ENCODE assay signal across 20 cellular contexts in the genomic region with DNA sequence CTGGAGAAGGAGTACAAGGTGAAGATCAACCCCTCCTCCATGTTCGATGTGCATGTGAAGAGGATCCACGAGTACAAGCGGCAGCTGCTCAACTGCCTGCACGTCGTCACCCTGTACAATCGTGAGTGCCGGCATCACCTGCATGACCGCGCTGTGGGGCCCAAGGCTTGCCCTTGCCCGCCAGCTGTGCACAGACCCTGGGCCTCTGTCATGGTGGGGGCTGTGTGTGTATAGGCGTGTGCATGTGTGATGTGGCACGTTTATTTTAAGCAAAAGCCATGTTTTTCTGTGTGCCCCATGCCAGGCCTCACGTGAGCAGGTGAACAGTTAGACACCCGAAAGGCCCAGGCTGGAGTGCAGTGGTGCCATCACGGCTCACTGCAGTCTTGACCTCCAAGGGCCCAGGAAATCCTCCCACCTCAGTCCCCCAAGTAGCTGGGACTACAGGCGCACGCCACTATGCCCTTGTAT. TPM values are rescaled to one million over a fixed set of nuclear protein-coding genes. Genes with fewer than 3 reads are reported as not detected.
DNase-seq lines count a peak whose midpoint lies in the region; ATAC-seq and TF ChIP-seq lines count a peak whose summit lies in the region.
"Had no signal": no experiment of that assay in that cellular context is flagged by ENCODE, and none has a peak within 500 bp of the region (broad histone marks: within the 10 kb centered on the region; RNA-seq: fewer than 3 reads in every experiment).

No MANE protein-coding gene starts in this region.

- no peak overlapping the region for H3K4me3 Mint-ChIP-seq in activated T-cell treated with anti-CD3 and anti-CD28 coated beads, Interleukin-2, amount 50 U/mL, for 72 hours

- DNase-seq in activated T-cell treated with anti-CD3 and anti-CD28 coated beads, Interleukin-2, amount 50 U/mL, for 72 hours = peak in 1 of 2 donors; percentile 0
- no peak for DNase-seq in activated T-cell treated with anti-CD3 and anti-CD28 coated beads, Interleukin-2, amount 50 U/mL, for 1 hour
- peak in 2 of 3 donors; percentile 35 to 40 for DNase-seq in Peyer's patch
- peak; percentile 43 for DNase-seq in islet precursor cell
- peak; percentile 67 for DNase-seq in spleen
- DNase-seq in retina = no peak
- DNase-seq in neuronal stem cell (ENCODE audit: low spot score) = no peak
- DNase-seq: activated CD4-positive, alpha-beta T cell treated with anti-CD3 and anti-CD28 coated beads, Interleukin-2, amount 50 U/mL, for 48 hours; amniotic stem cell; cerebellar nuclear complex; effector CD8-positive, alpha-beta T cell; esophagus squamous epithelium; GOT3; NCI-H524; occipital lobe; stimulated activated CD4-positive, alpha-beta T cell treated with anti-CD3 and anti-CD28 coated beads, Interleukin-4, amount 100 ng/mL, for 1 hour had no signal

- no peak overlapping the region for H3K14ac ChIP-seq in neuronal stem cell (ENCODE audit: low read length)

- ATAC-seq in activated T-cell treated with anti-CD3 and anti-CD28 coated beads, Interleukin-2, amount 50 U/mL, for 72 hours (replicated peaks in 1 of 2) = no peak
- no peak for ATAC-seq in GM21381 (IDR thresholded peaks at IDR 0.05; ENCODE audit: unreplicated experiment)

- H2BK12ac ChIP-seq in neuronal stem cell (ENCODE audit: low read length) = no peak overlapping the region

- TF ChIP-seq POLR2A in Peyer's patch (IDR thresholded peaks at IDR 0.05) (no peak), spleen (IDR thresholded peaks at IDR 0.05) (no peak)

- H3K9ac ChIP-seq in neuronal stem cell (ENCODE audit: low read depth, low read length, poor library complexity) = no peak overlapping the region
- H3K9ac ChIP-seq: KMS-11 had no signal

- H3K36me3 Mint-ChIP-seq in activated T-cell treated with anti-CD3 and anti-CD28 coated beads, Interleukin-2, amount 50 U/mL, for 72 hours (ENCODE audit: insufficient read depth in 2 of 2) = peaks cover 5 to 7% of the 10 kb centered on the region in 2 donors

- intact Hi-C loops in spleen (cut with DNase I; ENCODE audit: low total_unique reads) = no loop called here

- H3K4ac ChIP-seq in neuronal stem cell (ENCODE audit: low read length) = no peak overlapping the region

- no peak overlapping the region for H3K4me2 ChIP-seq in neuronal stem cell (ENCODE audit: insufficient read depth, low read length, poor library complexity, severe bottlenecking)

- no peak overlapping the region for H3K18ac ChIP-seq in neuronal stem cell (ENCODE audit: low read length)

- TF ChIP-seq CTCF in Peyer's patch (IDR thresholded peaks at IDR 0.05) (no peak), spleen (IDR thresholded peaks at IDR 0.05 in 8 of 11, conservative IDR thresholded peaks at IDR 0.05 in 3 of 11) (no peak)

- no peak overlapping the region for H4K91ac ChIP-seq in neuronal stem cell (ENCODE audit: low read depth, low read length, poor library complexity)

- H2BK5ac ChIP-seq in neuronal stem cell (ENCODE audit: low read length) = no peak overlapping the region

- H3K27ac Mint-ChIP-seq in activated T-cell treated with anti-CD3 and anti-CD28 coated beads, Interleukin-2, amount 50 U/mL, for 72 hours = peak overlapping the region; percentile 33

- H3K4me3 ChIP-seq in Peyer's patch (no peak overlapping the region), spleen (no peak overlapping the region), neuronal stem cell (ENCODE audit: low read length in 2 of 2) (peak overlapping the region in 1 of 2 donors; percentile 19)
- H3K4me3 ChIP-seq: esophagus squamous epithelium, lung had no signal

- H3K27me3 ChIP-seq in Peyer's patch = no peaks in the 10 kb centered on the region
- H3K27me3 ChIP-seq in spleen (replicated peaks in 1 of 7) = no peaks in the 10 kb centered on the region
- no peaks in the 10 kb centered on the region for H3K27me3 ChIP-seq in neuronal stem cell (ENCODE audit: control insufficient read depth in 3 of 3, insufficient read depth in 3 of 3, low read depth in 1 of 3, low read length in 3 of 3)
- H3K27me3 ChIP-seq: esophagus squamous epithelium had no signal

- H3K4me1 Mint-ChIP-seq in activated T-cell treated with anti-CD3 and anti-CD28 coated beads, Interleukin-2, amount 50 U/mL, for 72 hours (ENCODE audit: low read depth) = no peaks in the 10 kb centered on the region

- no peak overlapping the region for H2BK120ac ChIP-seq in neuronal stem cell (ENCODE audit: low read depth, low read length)

- H3K23ac ChIP-seq in neuronal stem cell (ENCODE audit: low read depth, low read length, poor library complexity) = no peak overlapping the region

- peaks cover 2% of the 10 kb centered on the region for H3K79me1 ChIP-seq in neuronal stem cell (ENCODE audit: low read depth, low read length)

- 92 to 96% (median 95%) methylated on average over 17 of the region's 17 CpGs for WGBS in spleen, 5 donors
- WGBS in neuronal stem cell (ENCODE audit: extremely low coverage in 2 of 2, insufficient read length in 2 of 2, insufficient replicate concordance in 1 of 2), 2 donors = no CpG with 5 or more reads among the region's 17 CpGs

- H3K36me3 ChIP-seq in Peyer's patch (peaks cover 0 to 95% (median 0%) of the 10 kb centered on the region in 3 donors), spleen (peaks cover 0 to 100% (median 79%) of the 10 kb centered on the region in 6 donors), neuronal stem cell (replicated peaks in 1 of 2; ENCODE audit: control insufficient read depth in 2 of 2, insufficient read depth in 2 of 2, low read length in 2 of 2) (peaks cover 63 to 100% of the 10 kb centered on the region in 2 donors)

- no peak overlapping the region for H2AFZ ChIP-seq in neuronal stem cell (ENCODE audit: low read length)

- H4K8ac ChIP-seq in neuronal stem cell (ENCODE audit: low read depth, low read length) = no peak overlapping the region

- H2BK15ac ChIP-seq in neuronal stem cell (ENCODE audit: low read length) = no peak overlapping the region

- H3K27ac ChIP-seq in Peyer's patch (no peak overlapping the region), spleen (no peak overlapping the region), neuronal stem cell (replicated peaks; ENCODE audit: low read length) (no peak overlapping the region)
- H3K27ac ChIP-seq: C4-2B, esophagus squamous epithelium had no signal

- H3K9me3 Mint-ChIP-seq in activated T-cell treated with anti-CD3 and anti-CD28 coated beads, Interleukin-2, amount 50 U/mL, for 72 hours = no peaks in the 10 kb centered on the region

- H3K4me1 ChIP-seq in Peyer's patch (peaks cover 0 to 23% (median 0%) of the 10 kb centered on the region in 4 donors), spleen (peaks cover 0 to 31% (median 10%) of the 10 kb centered on the region in 6 donors), neuronal stem cell (ENCODE audit: control insufficient read depth in 2 of 2, insufficient read depth in 1 of 2, low read depth in 1 of 2, low read length in 2 of 2) (no peaks in the 10 kb centered on the region)

- no peak overlapping the region for H2AK5ac ChIP-seq in neuronal stem cell (ENCODE audit: low read depth, low read length)

- no peaks in the 10 kb centered on the region for H3K27me3 Mint-ChIP-seq in activated T-cell treated with anti-CD3 and anti-CD28 coated beads, Interleukin-2, amount 50 U/mL, for 72 hours (ENCODE audit: low read depth)

- H3K9me3 ChIP-seq in Peyer's patch (no peaks in the 10 kb centered on the region), spleen (no peaks in the 10 kb centered on the region), neuronal stem cell (replicated peaks in 1 of 2; ENCODE audit: control insufficient read depth in 2 of 2, insufficient read depth in 1 of 2, low read depth in 1 of 2, low read length in 2 of 2) (peaks cover 0 to 3% of the 10 kb centered on the region in 2 donors)
- H3K9me3 ChIP-seq: esophagus squamous epithelium had no signal

RNA-seq across cellular contexts. Expression of a gene that starts 36.3 kb away (rescaled TPM):
- 10 to 100 TPM; 43.7 to 48.3 TPM for total RNA-seq in activated T-cell treated with anti-CD3 and anti-CD28 coated beads, Interleukin-2, amount 50 U/mL, for 72 hours
- total RNA-seq in Peyer's patch (100 to 1,000 TPM in 2 of 4 donors, 10 to 100 TPM in 2; 88.3 to 154 (median 124) TPM), spleen (10 to 100 TPM; 27.0 to 47.8 (median 34.4) TPM)
- 10 to 100 TPM; 10.5 to 29.4 (median 18.2) TPM for polyA plus RNA-seq in spleen
- 31.3 TPM for polyA plus RNA-seq in neuronal stem cell (2013, experiment 1 of 2)
- 32.4 TPM for polyA plus RNA-seq in neuronal stem cell (2013, experiment 2 of 2)

Comparison
In these comparisons a context has a peak if more than half of its experiments do, and no peak if none do; other contexts are left out.
1. DNase-seq: peak in Peyer's patch (2 of 3), islet precursor cell (single experiment) and spleen (single experiment); none in activated T-cell treated with anti-CD3 and anti-CD28 coated beads, Interleukin-2, amount 50 U/mL, for 1 hour (single experiment), retina (single experiment) and neuronal stem cell (single experiment).